1 cellular context compared by ENCODE assay signal in the genomic region with DNA sequence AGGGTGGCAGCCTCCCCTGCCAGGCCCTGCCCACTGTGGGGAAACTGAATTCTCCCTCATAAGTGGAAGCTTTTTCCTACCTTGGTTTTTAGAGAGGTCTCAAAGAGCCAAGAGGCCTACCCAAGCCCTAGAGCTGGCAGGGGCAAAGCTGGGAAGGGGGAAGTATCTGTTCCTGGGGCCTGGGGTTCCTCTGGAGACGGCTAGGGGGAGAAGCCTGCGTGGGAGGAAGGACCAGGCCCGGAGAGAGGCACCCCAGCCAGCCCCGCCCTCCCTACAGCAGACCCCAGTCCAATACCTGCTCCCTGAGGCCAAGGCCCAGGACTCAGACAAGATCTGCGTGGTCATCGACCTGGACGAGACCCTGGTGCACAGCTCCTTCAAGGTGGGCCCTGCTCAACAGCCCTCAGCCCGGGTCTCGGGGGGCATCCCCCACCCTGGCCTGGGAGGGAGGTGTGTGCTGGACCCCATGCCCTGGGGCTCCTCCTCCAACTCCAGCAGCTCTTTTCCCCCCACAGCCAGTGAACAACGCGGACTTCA.
A peak's percentile ranks its signal among the peaks of the same experiment; 100 is the strongest.
TF ChIP-seq lines count a peak whose summit lies in the region.

No MANE protein-coding gene starts in this region.

TF ChIP-seq in HepG2, 621 proteins besides CTCF, POLR2A, EP300 and RAD21:
- 0 out of 2 replicates have a peak, but pooled peaks have one; percentile 0 for TF ChIP-seq GABPB1 (CRISPR knock-in tag; IDR thresholded peaks at IDR 0.05)
- peak; percentile 31; the same call in 1 of the 2 replicates for TF ChIP-seq POLR2AphosphoS5 (IDR thresholded peaks at IDR 0.05; ENCODE audit: low read depth, low read length)
- TF ChIP-seq IKZF4 (CRISPR knock-in tag; IDR thresholded peaks at IDR 0.05; ENCODE audit: borderline replicate concordance, low read depth, not compliant biosample characterization), result peak; percentile 63
- TF ChIP-seq ZNF546 (CRISPR knock-in tag; conservative IDR thresholded peaks at IDR 0.05), result peak; percentile 28; the same call in 1 of the 2 replicates
- TF ChIP-seq GATA4 (IDR thresholded peaks at IDR 0.05; ENCODE audit: borderline replicate concordance, low read depth), result 0 out of 2 replicates have a peak, but pooled peaks have one; percentile 1
- TF ChIP-seq RBFOX2 (IDR thresholded peaks at IDR 0.05; ENCODE audit: low read depth, low read length), result peak; percentile 13; the same call in 1 of the 2 replicates
- TF ChIP-seq NR2F2 (IDR thresholded peaks at IDR 0.05; ENCODE audit: borderline replicate concordance, low read depth), result no peak
- TF ChIP-seq ARNT2 (CRISPR knock-in tag; IDR thresholded peaks at IDR 0.05; ENCODE audit: low read depth), result 0 out of 2 replicates have a peak, but pooled peaks have one; percentile 21
- TF ChIP-seq GFI1 (CRISPR knock-in tag; IDR thresholded peaks at IDR 0.05; ENCODE audit: borderline replicate concordance), result no peak
- 0 out of 2 replicates have a peak, but pooled peaks have one; percentile 1 for TF ChIP-seq ZNF143 (CRISPR knock-in tag; IDR thresholded peaks at IDR 0.05)
- 0 out of 2 replicates have a peak, but pooled peaks have one; percentile 17 for TF ChIP-seq ZNF598 (CRISPR knock-in tag; IDR thresholded peaks at IDR 0.05; ENCODE audit: borderline replicate concordance)
- peak; percentile 6; the same call in 1 of the 2 replicates for TF ChIP-seq MTA1 (CRISPR knock-in tag; IDR thresholded peaks at IDR 0.05; ENCODE audit: borderline replicate concordance)
- TF ChIP-seq NFIB (CRISPR knock-in tag; IDR thresholded peaks at IDR 0.05; ENCODE audit: borderline replicate concordance), result peak; percentile 72; the same call in 1 of the 2 replicates
- TF ChIP-seq HNRNPL (IDR thresholded peaks at IDR 0.05; ENCODE audit: low read depth, low read length), result peak; percentile 5; the same call in 1 of the 2 replicates
- no peak for TF ChIP-seq ZNF44 (CRISPR knock-in tag; IDR thresholded peaks at IDR 0.05)
- TF ChIP-seq GTF2F1 (IDR thresholded peaks at IDR 0.05; ENCODE audit: low read length), result no peak
- TF ChIP-seq AGO2 (optimal IDR thresholded peaks at IDR 0.05; ENCODE audit: low read depth, low read length), result peak; percentile 48
- TF ChIP-seq ZNF547 (CRISPR knock-in tag; IDR thresholded peaks at IDR 0.05), result 0 out of 2 replicates have a peak, but pooled peaks have one; percentile 47
